Comparison of ENCODE assay signal across 7 cellular contexts in genomic region chr3:158845748-158846350, GRCh38. TPM values are rescaled to one million over a fixed set of nuclear protein-coding genes. Genes with fewer than 3 reads are reported as not detected.
A peak's percentile ranks its signal among the peaks of the same experiment; 100 is the strongest.
DNase-seq lines count a peak whose midpoint lies in the region; ATAC-seq and TF ChIP-seq lines count a peak whose summit lies in the region.

No MANE protein-coding gene starts in this region.

- intact Hi-C loops in Panc1 (cut with micrococcal nuclease; ENCODE audit: unreplicated experiment) = loop anchor here (1.0 to 10.0 kb wide), 4 partner anchors 66 to 769 kb away; no protein-coding TSS in a partner anchor
- intact Hi-C loops in mammary epithelial cell (cut with micrococcal nuclease) = loop anchor here (1.0 to 10.0 kb wide), 5 partner anchors 51 to 1159 kb away; no protein-coding TSS in a partner anchor
- intact Hi-C loops in right lobe of liver (cut with DNase I) = no loop called here

- BruUV-seq in Panc1 (replicated peaks; lab: Mats Ljungman, UMichigan) (no TSS peak), mammary epithelial cell (replicated peaks; lab: Mats Ljungman, UMichigan) (no TSS peak)

- in situ Hi-C loops in KBM-7 (cut with MboI; ENCODE audit: low pct_unique_long_range_greater_than_20kb, low sequenced_read_pairs) = loop anchor here (25.0 kb wide), 1 partner anchor 416 kb away; no protein-coding TSS in a partner anchor
- in situ Hi-C loops in Panc1 (cut with HindIII; ENCODE audit: low pct_unique_long_range_greater_than_20kb, low sequenced_read_pairs) = no loop called here
- in situ Hi-C loops in mammary epithelial cell (cut with MboI; ENCODE audit: low sequenced_read_pairs in 2 of 2) = loop anchor here (5.0 to 10.0 kb wide), 2 partner anchors 409 to 411 kb away; no protein-coding TSS in a partner anchor

- WGBS in mammary epithelial cell (ENCODE audit: low coverage, missing lambda C conversion rate) = 15% methylated on average over 5 of the region's 5 CpGs
- WGBS in right lobe of liver (ENCODE audit: insufficient coverage, low coverage, low lambda C conversion rate, missing lambda C conversion rate) = 8% methylated on average over 5 of the region's 5 CpGs

- peak; percentile 27 for DNase-seq in DND-41
- DNase-seq in KBM-7 = peak; percentile 51
- no peak for DNase-seq in Panc1 (ENCODE audit: low read depth, low spot score)
- DNase-seq in mammary epithelial cell = no peak
- DNase-seq in right lobe of liver = no peak
- DNase-seq in epidermal melanocyte (ENCODE audit: insufficient read length, low spot score) = no peak

- no peak overlapping the region; the same call in 1 of the 2 replicates for H2AFZ ChIP-seq in DND-41 (ENCODE audit: low read depth, low read length)
- H2AFZ ChIP-seq in mammary epithelial cell (ENCODE audit: low read depth, low read length) = no peak overlapping the region

- peak; percentile 70 for TF ChIP-seq CTCF in DND-41 (IDR thresholded peaks at IDR 0.05; ENCODE audit: borderline replicate concordance, extremely low read depth, low read length, poor library complexity, severe bottlenecking)
- TF ChIP-seq CTCF in Panc1 (IDR thresholded peaks at IDR 0.05) = peak; percentile 90
- TF ChIP-seq CTCF in mammary epithelial cell (conservative IDR thresholded peaks at IDR 0.05 in 1 of 2, IDR thresholded peaks at IDR 0.05 in 1 of 2; ENCODE audit: extremely low read depth in 1 of 2, insufficient read depth in 1 of 2, low read depth in 1 of 2, low read length in 2 of 2) = peak; percentile 52 to 69
- TF ChIP-seq CTCF in right lobe of liver (IDR thresholded peaks at IDR 0.05) = peak; percentile 63 to 78 (median 66)

- H3K27me3 ChIP-seq in DND-41 (ENCODE audit: insufficient read depth, low read length, poor library complexity) = no peaks in the 10 kb centered on the region
- peaks cover 2% of the 10 kb centered on the region; the same call in 1 of the 2 replicates for H3K27me3 ChIP-seq in Panc1 (ENCODE audit: control insufficient read depth, insufficient read depth, low read length)
- peaks cover 2% of the 10 kb centered on the region for H3K27me3 ChIP-seq in mammary epithelial cell (ENCODE audit: insufficient read depth, low read length)
- no peaks in the 10 kb centered on the region for H3K27me3 ChIP-seq in right lobe of liver

- TF ChIP-seq POLR2A in right lobe of liver (IDR thresholded peaks at IDR 0.05) = no peak

- dilution Hi-C loops in mammary epithelial cell (cut with HindIII; ENCODE audit: low sequenced_read_pairs) = no loop called here

- H3K4me3 ChIP-seq in DND-41 (ENCODE audit: low read depth in 1 of 2, low read length in 2 of 2) (no peak overlapping the region), Panc1 (ENCODE audit: low read depth in 2 of 2, low read length in 2 of 2) (no peak overlapping the region), mammary epithelial cell (replicated peaks in 1 of 3; ENCODE audit: insufficient read depth in 1 of 3, low read depth in 2 of 3, low read length in 3 of 3) (no peak overlapping the region), right lobe of liver (no peak overlapping the region)

- no peaks in the 10 kb centered on the region for H3K9me3 ChIP-seq in DND-41 (ENCODE audit: insufficient read depth, low read length, severe bottlenecking)
- H3K9me3 ChIP-seq in Panc1 (ENCODE audit: control insufficient read depth, insufficient read depth, low read depth, low read length) = no peaks in the 10 kb centered on the region
- no peaks in the 10 kb centered on the region for H3K9me3 ChIP-seq in mammary epithelial cell (replicated peaks; ENCODE audit: insufficient read depth, low read length)
- H3K9me3 ChIP-seq in right lobe of liver = no peaks in the 10 kb centered on the region

- H4K20me1 ChIP-seq in DND-41 (ENCODE audit: insufficient read depth, low read length) = no peaks in the 10 kb centered on the region; the same call in 1 of the 2 replicates
- no peaks in the 10 kb centered on the region for H4K20me1 ChIP-seq in mammary epithelial cell (ENCODE audit: insufficient read depth, low read length)

- CTCF ChIA-PET in Panc1 (lab: Charles Lee) = interaction anchor here (0.6 to 2.7 kb wide), 3 partner anchors 26 to 414 kb away, joined by 3 to 13 read pairs (median 4); no protein-coding TSS in a partner anchor
- CTCF ChIA-PET in mammary epithelial cell (lab: Charles Lee; ENCODE audit: low non-redundant PET) = interaction anchor here (1.0 kb wide), 1 partner anchor 414 kb away, joined by 4 read pairs; no protein-coding TSS in a partner anchor

- POLR2A ChIA-PET in Panc1 (lab: Charles Lee) = no interaction called here

- H3K27ac ChIP-seq in DND-41 (ENCODE audit: low read length) (no peak overlapping the region), Panc1 (ENCODE audit: low read length) (no peak overlapping the region), mammary epithelial cell (ENCODE audit: insufficient read depth, low read depth, low read length) (no peak overlapping the region), right lobe of liver (no peak overlapping the region)

- ATAC-seq in DND-41 (ENCODE audit: insufficient read depth, low read depth) = peak; percentile 47; the same call in 2 of the 3 replicates
- ATAC-seq in GM19468 (IDR thresholded peaks at IDR 0.05; ENCODE audit: extremely low read depth, unreplicated experiment) = peak; percentile 27
- peak; percentile 65 for ATAC-seq in Panc1
- peak; percentile 74 to 85 (median 81) for ATAC-seq in right lobe of liver

- H3K9ac ChIP-seq in DND-41 (ENCODE audit: low read depth, low read length) (no peak overlapping the region), mammary epithelial cell (ENCODE audit: insufficient read depth, low read length) (no peak overlapping the region)

- no peaks in the 10 kb centered on the region for H3K79me2 ChIP-seq in DND-41 (ENCODE audit: insufficient read depth, low read length)
- H3K79me2 ChIP-seq in mammary epithelial cell (ENCODE audit: insufficient read depth, low read length) = no peaks in the 10 kb centered on the region

- no peak overlapping the region for H3K4me2 ChIP-seq in DND-41 (ENCODE audit: insufficient read depth, low read length)
- no peak overlapping the region for H3K4me2 ChIP-seq in mammary epithelial cell (ENCODE audit: insufficient read depth, low read depth, low read length)

- H3K36me3 ChIP-seq in DND-41 (ENCODE audit: insufficient read depth, low read length) = no peaks in the 10 kb centered on the region
- H3K36me3 ChIP-seq in Panc1 (ENCODE audit: control insufficient read depth, insufficient read depth, low read length) = no peaks in the 10 kb centered on the region
- no peaks in the 10 kb centered on the region for H3K36me3 ChIP-seq in mammary epithelial cell (ENCODE audit: insufficient read depth, low read length)
- H3K36me3 ChIP-seq in right lobe of liver = no peaks in the 10 kb centered on the region

- peaks cover 9% of the 10 kb centered on the region for H3K4me1 ChIP-seq in DND-41 (ENCODE audit: insufficient read depth, low read length)
- H3K4me1 ChIP-seq in Panc1 (ENCODE audit: control insufficient read depth, insufficient read depth, low read length) = no peaks in the 10 kb centered on the region
- H3K4me1 ChIP-seq in mammary epithelial cell (ENCODE audit: insufficient read depth, low read length) = no peaks in the 10 kb centered on the region
- H3K4me1 ChIP-seq in right lobe of liver = peaks cover 0 to 12% (median 5%) of the 10 kb centered on the region in 4 donors

RNA-seq across cellular contexts. Expression of gene MFSD1, which starts 44.0 kb away (rescaled TPM):
- total RNA-seq in Panc1 (2021; ENCODE audit: unreplicated experiment) = 50.7 TPM
- polyA plus RNA-seq in Panc1 (2012; ENCODE audit: insufficient read length) = 26.5 TPM
- total RNA-seq in mammary epithelial cell = 10 to 100 TPM; 35.3 to 92.5 TPM
- 27.7 TPM for polyA plus RNA-seq in mammary epithelial cell
- 23.1 TPM for polyA minus RNA-seq in mammary epithelial cell
- 10 to 100 TPM; 25.3 to 38.5 (median 35.3) TPM for total RNA-seq in right lobe of liver

Comparison
In these comparisons a context has a peak if more than half of its experiments do, and no peak if none do; other contexts are left out.
1. ATAC-seq: peak in every context shown above with its lines; median percentile 81 in right lobe of liver; 65 in Panc1; 47 in DND-41; 27 in GM19468.
2. DNase-seq: peak in DND-41 (single experiment) and KBM-7 (single experiment); none in Panc1 (single experiment), mammary epithelial cell (single experiment), right lobe of liver (0 of 3) and epidermal melanocyte (single experiment).
3. intact Hi-C loops: an anchor here in Panc1 (1.0 to 10.0 kb wide) and mammary epithelial cell (1.0 to 10.0 kb wide); none called in right lobe of liver.
4. Peak in every context shown above with its lines, with median percentiles within 50 percentile points of each other: CTCF ChIP-seq.